In the genomic region with DNA sequence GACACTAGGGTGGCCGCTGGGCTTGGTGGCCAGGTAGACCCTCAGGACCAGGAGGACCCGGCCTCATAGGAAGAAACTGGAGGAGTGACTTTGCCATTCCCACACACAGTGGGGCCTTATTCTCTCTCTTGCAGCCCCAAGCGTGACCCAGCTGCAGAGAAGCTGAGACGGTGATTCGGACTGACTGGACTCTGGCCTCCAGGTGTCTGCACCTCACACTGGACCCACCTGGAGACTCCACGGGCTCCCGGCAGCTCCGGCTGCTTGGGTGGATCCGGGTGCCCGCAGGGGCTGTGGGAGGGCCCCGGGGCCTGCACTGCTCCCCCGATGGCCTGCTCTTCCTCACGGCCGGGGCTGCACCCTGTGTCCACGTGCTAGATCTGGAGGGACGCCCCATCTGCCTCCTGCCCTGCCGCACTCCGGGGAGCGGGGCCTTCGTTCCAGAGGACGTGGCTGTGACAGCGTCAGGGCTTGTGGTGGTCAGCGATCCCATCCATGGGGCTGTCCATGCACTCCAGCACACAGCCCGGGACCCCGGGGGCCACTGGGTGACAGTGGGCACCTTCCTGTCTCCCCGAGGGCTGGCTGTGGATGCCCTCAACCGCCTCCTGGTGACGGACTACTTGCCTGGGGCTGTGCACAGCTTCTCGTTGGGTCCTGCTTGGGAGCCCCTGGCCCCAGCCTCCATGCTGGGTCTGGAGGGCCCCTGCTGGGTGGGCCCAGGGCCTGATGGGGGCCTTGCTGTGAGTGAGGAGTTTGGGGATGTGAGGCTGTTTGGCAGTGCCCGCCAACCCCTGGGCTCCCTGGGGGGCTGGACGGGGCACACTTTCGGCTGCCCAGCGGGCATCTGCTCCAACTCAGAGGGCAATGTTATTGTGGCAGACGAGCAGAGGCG, we compare ENCODE assay signal across 8 cellular contexts. TPM values are rescaled to one million over a fixed set of nuclear protein-coding genes. Genes with fewer than 3 reads are reported as not detected.
DNase-seq lines count a peak whose midpoint lies in the region; ATAC-seq, FAIRE-seq and TF ChIP-seq lines count a peak whose summit lies in the region.
"Had no signal": no experiment of that assay in that cellular context is flagged by ENCODE, and none has a peak within 500 bp of the region (broad histone marks: within the 10 kb centered on the region; RNA-seq: fewer than 3 reads in every experiment).

No MANE protein-coding gene starts in this region.

- H3K4me3 ChIP-seq in DND-41 (ENCODE audit: low read depth in 1 of 2, low read length in 2 of 2), result no peak overlapping the region; a peak in 1 of 4 replicates
- H3K4me3 ChIP-seq in NT2/D1 (ENCODE audit: insufficient read length, low read depth), result no peak overlapping the region
- H3K4me3 ChIP-seq in H1 (ENCODE audit: extremely low read depth in 1 of 4, insufficient read depth in 2 of 4, low read depth in 3 of 4, low read length in 4 of 4), result 0 out of 8 replicates have a peak overlapping the region, but pooled peaks of 1 of the 4 experiments have one; percentile 20
- peak overlapping the region in 3 of 7 experiments; percentile 7 to 21 (median 19) for H3K4me3 ChIP-seq in skin epidermis
- H3K4me3 ChIP-seq: mucosa of descending colon had no signal

- H3K27me3 ChIP-seq in DND-41 (ENCODE audit: insufficient read depth, low read length, poor library complexity), result no peaks in the 10 kb centered on the region
- peaks cover 2% of the 10 kb centered on the region for H3K27me3 ChIP-seq in NT2/D1 (ENCODE audit: insufficient read depth, insufficient read length)
- H3K27me3 ChIP-seq in H1 (replicated peaks in 1 of 4; ENCODE audit: control insufficient read depth in 3 of 4, extremely low read depth in 1 of 4, insufficient read depth in 3 of 4, low read length in 3 of 4), result no peaks in the 10 kb centered on the region

- TF ChIP-seq POLR2A in H1 (IDR thresholded peaks at IDR 0.05; ENCODE audit: control extremely low read depth in 1 of 2, low read depth in 2 of 2, low read length in 2 of 2), result no peak

- peak overlapping the region; percentile 54 for H2BK120ac ChIP-seq in H1 (replicated peaks; ENCODE audit: low read depth, low read length)

- H2AK5ac ChIP-seq in H1 (ENCODE audit: low read depth, low read length), result peak overlapping the region; percentile 28; the same call in 1 of the 2 replicates

- no peak for ATAC-seq in DND-41 (ENCODE audit: insufficient read depth, low read depth)

- WGBS in H1 (ENCODE audit: extremely low coverage in 1 of 2, insufficient coverage in 1 of 2, insufficient read length in 1 of 2, insufficient replicate concordance in 2 of 2, low coverage in 1 of 2, low lambda C conversion rate in 2 of 2, missing lambda C conversion rate in 1 of 2), 2 experiments, result 92% methylated on average over 33 of the region's 35 CpGs; no CpG with 5 or more reads in 1 of the 2 experiments

- H2AFZ ChIP-seq in DND-41 (ENCODE audit: low read depth, low read length) (peak overlapping the region; percentile 59), H1 (ENCODE audit: low read length) (no peak overlapping the region)

- no peaks in the 10 kb centered on the region; the same call in none of the 2 replicates for H3K79me1 ChIP-seq in H1 (ENCODE audit: low read depth, low read length)

- FAIRE-seq in H1 (lab: Jason Lieb, UNC), result no peak

- H3K9ac ChIP-seq in DND-41 (ENCODE audit: low read depth, low read length) (peak overlapping the region; percentile 36), NT2/D1 (ENCODE audit: insufficient read length, low read depth) (peak overlapping the region; percentile 70), H1 (replicated peaks in 1 of 4; ENCODE audit: extremely low read depth in 1 of 4, low read depth in 3 of 4, low read length in 3 of 4) (no peak overlapping the region)

- peaks cover 49% of the 10 kb centered on the region for H3K4me1 ChIP-seq in DND-41 (ENCODE audit: insufficient read depth, low read length)
- peaks cover 45% of the 10 kb centered on the region for H3K4me1 ChIP-seq in NT2/D1 (ENCODE audit: insufficient read depth, insufficient read length)
- H3K4me1 ChIP-seq in H1 (replicated peaks in 1 of 4; ENCODE audit: control insufficient read depth in 3 of 4, insufficient read depth in 4 of 4, low read length in 3 of 4), result peaks cover 0 to 27% (median 12%) of the 10 kb centered on the region in 4 experiments; a peak in 5 of 7 replicates

- H3K9me3 ChIP-seq in DND-41 (ENCODE audit: insufficient read depth, low read length, severe bottlenecking), result no peaks in the 10 kb centered on the region
- no peaks in the 10 kb centered on the region for H3K9me3 ChIP-seq in NT2/D1 (ENCODE audit: insufficient read depth, low read length)
- no peaks in the 10 kb centered on the region for H3K9me3 ChIP-seq in H1 (ENCODE audit: insufficient read depth in 2 of 2, low read depth in 1 of 2, low read length in 1 of 2)
- H3K9me3 ChIP-seq: mucosa of descending colon had no signal

- POLR2A ChIA-PET in H1 (lab: Charles Lee; ENCODE audit: partially characterized antibody), result interaction anchor here (0.6 to 7.9 kb wide), 14 partner anchors 8 to 239 kb away, joined by 3 to 58 read pairs (median 4); partner anchors contain the start of genes CAPN15, METTL26, WDR24 and WFIKKN1

- no peak for TF ChIP-seq EP300 in H1 (IDR thresholded peaks at IDR 0.05; ENCODE audit: borderline replicate concordance in 1 of 2, low read depth in 2 of 2, low read length in 2 of 2)

- no peak overlapping the region for H3K56ac ChIP-seq in H1 (replicated peaks; ENCODE audit: insufficient read length, low read depth, low read length)

- peak overlapping the region; percentile 43 for H3K4me2 ChIP-seq in DND-41 (ENCODE audit: insufficient read depth, low read length)
- H3K4me2 ChIP-seq in H1 (ENCODE audit: insufficient read depth in 1 of 2, low read depth in 2 of 2, low read length in 2 of 2), result 0 out of 4 replicates have a peak overlapping the region, but pooled peaks of 1 of the 2 experiments have one; percentile 53

- no peak for TF ChIP-seq RAD21 in H1 (IDR thresholded peaks at IDR 0.05 in 1 of 2, conservative IDR thresholded peaks at IDR 0.05 in 1 of 2; ENCODE audit: low read depth in 2 of 2, low read length in 2 of 2)

- peak overlapping the region; percentile 50; the same call in 1 of the 2 replicates for H2BK12ac ChIP-seq in H1 (ENCODE audit: low read depth, low read length)

- H4K5ac ChIP-seq in H1 (ENCODE audit: insufficient read length, low read depth, low read length), result peak overlapping the region; percentile 0

- H2BK15ac ChIP-seq in H1 (ENCODE audit: low read length), result peak overlapping the region; percentile 97; the same call in 1 of the 2 replicates

- 0 out of 2 replicates have a peak overlapping the region, but pooled peaks have one; percentile 66 for H2BK5ac ChIP-seq in H1 (ENCODE audit: low read depth, low read length)

- peak overlapping the region; percentile 71 for H3K18ac ChIP-seq in H1 (ENCODE audit: extremely low read depth, low read length)

- H3K23me2 ChIP-seq in H1 (ENCODE audit: low read depth, low read length), result peaks cover 9% of the 10 kb centered on the region; the same call in 1 of the 2 replicates

- CTCF ChIA-PET in H1 (lab: Charles Lee; ENCODE audit: partially characterized antibody), result interaction anchor here (0.7 to 2.3 kb wide), 10 partner anchors 9 to 100 kb away, joined by 3 to 14 read pairs (median 4); no protein-coding TSS in a partner anchor

- peak overlapping the region; percentile 57 for H3K4ac ChIP-seq in H1 (replicated peaks; ENCODE audit: insufficient read length, low read depth, low read length)

- peak overlapping the region; percentile 28 for H4K8ac ChIP-seq in H1 (ENCODE audit: extremely low read depth, insufficient read depth, low read length)

- H3K14ac ChIP-seq in H1 (ENCODE audit: insufficient read length), result no peak overlapping the region

- H4K20me1 ChIP-seq in DND-41 (ENCODE audit: insufficient read depth, low read length) (peaks cover 17% of the 10 kb centered on the region; the same call in 1 of the 2 replicates), H1 (replicated peaks in 1 of 2; ENCODE audit: control insufficient read depth in 1 of 2, insufficient read depth in 2 of 2, low read length in 2 of 2) (peaks cover 0 to 6% of the 10 kb centered on the region in 2 experiments)

- H3K79me2 ChIP-seq in DND-41 (ENCODE audit: insufficient read depth, low read length) (peaks cover 37% of the 10 kb centered on the region), H1 (ENCODE audit: control insufficient read depth in 1 of 2, insufficient read depth in 2 of 2, low read length in 2 of 2) (peaks cover 0 to 9% of the 10 kb centered on the region in 2 experiments; a peak in 1 of 4 replicates)

- no peak for TF ChIP-seq CTCF in DND-41 (IDR thresholded peaks at IDR 0.05; ENCODE audit: borderline replicate concordance, extremely low read depth, low read length, poor library complexity, severe bottlenecking)
- TF ChIP-seq CTCF in H1 (IDR thresholded peaks at IDR 0.05; ENCODE audit: control extremely low read depth in 1 of 3, insufficient read depth in 1 of 3, low read depth in 1 of 3, low read length in 3 of 3), result no peak

- H3K23ac ChIP-seq in H1 (ENCODE audit: insufficient read length), result no peak overlapping the region

- no peak for DNase-seq in DND-41
- no peak for DNase-seq in NT2/D1 (ENCODE audit: low read depth, low spot score)
- DNase-seq in H1 (ENCODE audit: low read depth in 1 of 2, low spot score in 2 of 2), result no peak
- DNase-seq in UCSD-AML1 (lab: John Stamatoyannopoulos, UW; ENCODE audit: unreplicated experiment), result no peak
- no peak for DNase-seq in NCI-H1417 treated with DMSO at 0.1 percent for 48 hours (lab: John Stamatoyannopoulos, UW)
- DNase-seq in NCI-H1436 (lab: John Stamatoyannopoulos, UW), result no peak

- H3K36me3 ChIP-seq in DND-41 (ENCODE audit: insufficient read depth, low read length) (peaks cover 9% of the 10 kb centered on the region), NT2/D1 (ENCODE audit: insufficient read depth, insufficient read length, low read length) (peaks cover 15% of the 10 kb centered on the region), H1 (ENCODE audit: control insufficient read depth in 2 of 4, insufficient read depth in 4 of 4, low read length in 3 of 4) (no peaks in the 10 kb centered on the region)

- peak overlapping the region; percentile 91 for H4K91ac ChIP-seq in H1 (replicated peaks; ENCODE audit: insufficient read length, low read length)

- peak overlapping the region; percentile 72; the same call in 1 of the 2 replicates for H2BK20ac ChIP-seq in H1 (ENCODE audit: low read length)

- H3K27ac ChIP-seq in DND-41 (ENCODE audit: low read length) (peak overlapping the region; percentile 54), H1 (ENCODE audit: low read depth, low read length) (no peak overlapping the region), skin epidermis (peak overlapping the region in 17 of 21 experiments; percentile 28 to 89 (median 64))

RNA-seq across cellular contexts. Expression of gene NHLRC4, which starts 0.8 kb away (rescaled TPM):
- total RNA-seq in H1 (2021; fragmentation: NEBNext Ultra II Directional; extraction: Animal tissue kit (Norgen Biotek cat#: 25700)), result 0.75 and 0.76 TPM in 2 replicates
- polyA plus RNA-seq in H1 (2011; rRNA removed), result 0.60 and 0.72 TPM in 2 replicates
- polyA plus RNA-seq in H1 (2011; cell fraction: cytosol; rRNA removed), result 0.78 TPM
- 1.7 TPM for polyA plus RNA-seq in H1 (2011; cell fraction: nucleus; rRNA removed)
- 0.56 to 0.72 TPM (median 0.63 TPM) in 4 replicates for polyA plus RNA-seq in H1 (2012, experiment 1 of 2)
- polyA plus RNA-seq in H1 (2012, experiment 2 of 2), result 0.76 TPM
- polyA plus RNA-seq in H1 (2013, experiment 1 of 2), result 0.26 TPM
- 0.33 TPM for polyA plus RNA-seq in H1 (2013, experiment 2 of 2)
- polyA minus RNA-seq in H1 (2011; rRNA and poly(A)+ RNA removed), result 0.09 and 0.20 TPM in 2 replicates
- polyA minus RNA-seq in H1 (2011; cell fraction: cytosol; rRNA and poly(A)+ RNA removed), result not detected
- 1.5 TPM for polyA minus RNA-seq in H1 (2011; cell fraction: nucleus; rRNA and poly(A)+ RNA removed)

RNA-seq across cellular contexts. Expression of gene PIGQ, which starts 2.2 kb away (rescaled TPM):
- 34.2 and 36.0 TPM in 2 replicates for total RNA-seq in H1 (2021; fragmentation: NEBNext Ultra II Directional; extraction: Animal tissue kit (Norgen Biotek cat#: 25700))
- 49.2 and 80.4 TPM in 2 replicates for polyA plus RNA-seq in H1 (2011; rRNA removed)
- 56.8 TPM for polyA plus RNA-seq in H1 (2011; cell fraction: cytosol; rRNA removed)
- polyA plus RNA-seq in H1 (2011; cell fraction: nucleus; rRNA removed), result 283 TPM
- polyA plus RNA-seq in H1 (2012, experiment 1 of 2), result 20.8 to 38.5 TPM (median 33.9 TPM) in 4 replicates
- polyA plus RNA-seq in H1 (2012, experiment 2 of 2), result 26.0 TPM
- polyA plus RNA-seq in H1 (2013, experiment 1 of 2), result 24.1 TPM
- polyA plus RNA-seq in H1 (2013, experiment 2 of 2), result 22.7 TPM
- 30.5 and 36.4 TPM in 2 replicates for polyA minus RNA-seq in H1 (2011; rRNA and poly(A)+ RNA removed)
- 24.4 TPM for polyA minus RNA-seq in H1 (2011; cell fraction: cytosol; rRNA and poly(A)+ RNA removed)
- 73.6 TPM for polyA minus RNA-seq in H1 (2011; cell fraction: nucleus; rRNA and poly(A)+ RNA removed)

RNA-seq across cellular contexts. Expression of gene PRR35, which starts 7.4 kb away (rescaled TPM):
- 0.50 and 0.61 TPM in 2 replicates for total RNA-seq in H1 (2021; fragmentation: NEBNext Ultra II Directional; extraction: Animal tissue kit (Norgen Biotek cat#: 25700))
- 0.38 and 0.52 TPM in 2 replicates for polyA plus RNA-seq in H1 (2011; rRNA removed)
- 0.44 TPM for polyA plus RNA-seq in H1 (2011; cell fraction: cytosol; rRNA removed)
- polyA plus RNA-seq in H1 (2011; cell fraction: nucleus; rRNA removed), result 1.3 TPM
- 0.21 to 0.55 TPM (median 0.41 TPM) in 4 replicates for polyA plus RNA-seq in H1 (2012, experiment 1 of 2)
- 0.25 TPM for polyA plus RNA-seq in H1 (2012, experiment 2 of 2)
- 0.45 TPM for polyA plus RNA-seq in H1 (2013, experiment 1 of 2)
- polyA plus RNA-seq in H1 (2013, experiment 2 of 2), result 0.53 TPM
- 0.10 TPM in 1 of 2 replicates, not detected in the other for polyA minus RNA-seq in H1 (2011; rRNA and poly(A)+ RNA removed)
- 0.51 TPM for polyA minus RNA-seq in H1 (2011; cell fraction: cytosol; rRNA and poly(A)+ RNA removed)
- polyA minus RNA-seq in H1 (2011; cell fraction: nucleus; rRNA and poly(A)+ RNA removed), result 0.30 TPM
- total RNA-seq: mucosa of descending colon had no signal

RNA-seq across cellular contexts. Expression of gene RAB40C, which starts 22.3 kb away (rescaled TPM):
- total RNA-seq in H1 (2021; fragmentation: NEBNext Ultra II Directional; extraction: Animal tissue kit (Norgen Biotek cat#: 25700)), result 15.6 and 17.8 TPM in 2 replicates
- polyA plus RNA-seq in H1 (2011; rRNA removed), result 13.9 and 18.6 TPM in 2 replicates
- 14.4 TPM for polyA plus RNA-seq in H1 (2011; cell fraction: cytosol; rRNA removed)
- 23.9 TPM for polyA plus RNA-seq in H1 (2011; cell fraction: nucleus; rRNA removed)
- 11.4 to 19.2 TPM (median 15.6 TPM) in 4 replicates for polyA plus RNA-seq in H1 (2012, experiment 1 of 2)
- polyA plus RNA-seq in H1 (2012, experiment 2 of 2), result 13.6 TPM
- 11.3 TPM for polyA plus RNA-seq in H1 (2013, experiment 1 of 2)
- polyA plus RNA-seq in H1 (2013, experiment 2 of 2), result 11.7 TPM
- polyA minus RNA-seq in H1 (2011; rRNA and poly(A)+ RNA removed), result 5.9 and 6.8 TPM in 2 replicates
- 8.4 TPM for polyA minus RNA-seq in H1 (2011; cell fraction: cytosol; rRNA and poly(A)+ RNA removed)
- 8.9 TPM for polyA minus RNA-seq in H1 (2011; cell fraction: nucleus; rRNA and poly(A)+ RNA removed)

RNA-seq across cellular contexts. Expression of gene CAPN15, which starts 40.1 kb away (rescaled TPM):
- total RNA-seq in H1 (2021; fragmentation: NEBNext Ultra II Directional; extraction: Animal tissue kit (Norgen Biotek cat#: 25700)), result 74.6 and 76.9 TPM in 2 replicates
- polyA plus RNA-seq in H1 (2011; rRNA removed), result 38.9 and 68.4 TPM in 2 replicates
- polyA plus RNA-seq in H1 (2011; cell fraction: cytosol; rRNA removed), result 40.1 TPM
- polyA plus RNA-seq in H1 (2011; cell fraction: nucleus; rRNA removed), result 97.9 TPM
- 28.0 to 47.8 TPM (median 43.1 TPM) in 4 replicates for polyA plus RNA-seq in H1 (2012, experiment 1 of 2)
- polyA plus RNA-seq in H1 (2012, experiment 2 of 2), result 29.7 TPM
- polyA plus RNA-seq in H1 (2013, experiment 1 of 2), result 37.4 TPM
- polyA plus RNA-seq in H1 (2013, experiment 2 of 2), result 36.4 TPM
- 13.1 and 15.2 TPM in 2 replicates for polyA minus RNA-seq in H1 (2011; rRNA and poly(A)+ RNA removed)
- 74.6 TPM for polyA minus RNA-seq in H1 (2011; cell fraction: cytosol; rRNA and poly(A)+ RNA removed)
- 33.7 TPM for polyA minus RNA-seq in H1 (2011; cell fraction: nucleus; rRNA and poly(A)+ RNA removed)

Comparison
In these comparisons a context has a peak if more than half of its experiments do, and no peak if none do; other contexts are left out.
1. H3K9ac ChIP-seq: peak in DND-41 (single experiment) and NT2/D1 (single experiment); none in H1 (0 of 4).